27 cellular contexts compared by ENCODE assay signal in the genomic region with DNA sequence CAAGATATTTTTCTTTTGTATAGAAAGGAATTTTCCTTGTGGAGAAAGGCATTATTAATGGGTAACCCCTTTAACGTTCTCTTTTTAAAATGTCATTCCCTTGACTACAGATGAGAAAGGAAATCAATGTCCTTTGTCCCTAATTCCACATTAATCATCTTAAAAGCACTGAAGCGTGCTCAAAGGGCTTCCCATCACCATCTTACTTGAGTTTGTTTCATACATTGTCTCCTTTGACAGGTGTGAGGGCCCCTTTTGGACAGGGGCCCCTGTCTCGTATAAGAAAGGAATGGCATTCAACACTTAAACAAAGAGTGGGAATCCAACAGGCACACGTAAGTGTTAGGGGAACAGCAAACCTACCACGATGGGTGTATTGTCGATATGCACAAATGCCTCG. TPM values are rescaled to one million over a fixed set of nuclear protein-coding genes. Genes with fewer than 3 reads are reported as not detected.
"Had no signal": no experiment of that assay in that cellular context is flagged by ENCODE, and none has a peak within 500 bp of the region (broad histone marks: within the 10 kb centered on the region; RNA-seq: fewer than 3 reads in every experiment).

No MANE protein-coding gene starts in this region.

- H3K4me1 Mint-ChIP-seq: mesothelial cell of epicardium; natural killer cell; stimulated activated memory B cell treated with anti-CD40 and anti-IgM and Interleukin-4, amounts not matched to agents 10 μg/mL and 1 μg/mL and 100 μg/mL, for 72 hours; stimulated activated naive CD8-positive, alpha-beta T cell treated with anti-CD3 and anti-CD28 coated beads, Interleukin-15, amount 100 ng/mL, for 72 hours had no signal

- H3K36me3 ChIP-seq: left ventricle myocardium inferior, ovary, right atrium auricular region, right lobe of liver, tibial nerve, upper lobe of left lung, vagina had no signal

- ATAC-seq: mucosa of descending colon; natural killer cell; stimulated activated memory B cell treated with anti-CD40 and anti-IgM and Interleukin-4, amounts not matched to agents 10 μg/mL and 1 μg/mL and 100 μg/mL, for 72 hours; stimulated activated naive CD8-positive, alpha-beta T cell treated with anti-CD3 and anti-CD28 coated beads, Interleukin-15, amount 100 ng/mL, for 72 hours had no signal

- DNase-seq: islet precursor cell; left ventricle myocardium inferior; mesendoderm; mucosa of descending colon; naive B cell; natural killer cell; ovary; right lobe of liver; stimulated activated CD4-positive, alpha-beta T cell treated with anti-CD3 and anti-CD28 coated beads, Interleukin-1b, Interleukin-23, amount 100 ng/mL, for 48 hours; stimulated activated CD4-positive, alpha-beta T cell treated with anti-CD3 and anti-CD28 coated beads, Interleukin-2, amount 100 ng/mL, for 48 hours; stimulated activated CD4-positive, alpha-beta T cell treated with anti-CD3 and anti-CD28 coated beads, Interleukin-4, amount 100 ng/mL, for 4 hours; stimulated activated CD8-positive, alpha-beta memory T cell treated with anti-CD3 and anti-CD28 coated beads, Interleukin-4, amount 100 ng/mL, for 48 hours; stimulated activated naive CD4-positive, alpha-beta T cell treated with Interleukin-2 at 50 U/mL for 16 hours; stimulated activated naive CD8-positive, alpha-beta T cell treated with anti-CD3 and anti-CD28 coated beads, Interleukin-15, amount 100 ng/mL, for 72 hours; upper lobe of left lung had no signal

- H3K9me3 ChIP-seq: left ventricle myocardium inferior, mucosa of descending colon, ovary, right atrium auricular region, right lobe of liver, tibial nerve, upper lobe of left lung, vagina had no signal

- H3K4me3 Mint-ChIP-seq: mesothelial cell of epicardium; naive B cell; natural killer cell; stimulated activated memory B cell treated with anti-CD40 and anti-IgM and Interleukin-4, amounts not matched to agents 10 μg/mL and 1 μg/mL and 100 μg/mL, for 72 hours; stimulated activated naive CD8-positive, alpha-beta T cell treated with anti-CD3 and anti-CD28 coated beads, Interleukin-15, amount 100 ng/mL, for 72 hours had no signal

- H3K27ac ChIP-seq: hepatocyte, left ventricle myocardium inferior, ovary, right lobe of liver, tibial nerve, upper lobe of left lung, vagina had no signal

- H3K4me1 ChIP-seq: right lobe of liver, tibial nerve, upper lobe of left lung, vagina had no signal

- H3K4me3 ChIP-seq: hepatocyte, left ventricle myocardium inferior, lung, mucosa of descending colon, ovary, right atrium auricular region, right lobe of liver, smooth muscle cell, tibial nerve, upper lobe of left lung, vagina had no signal

- H3K27me3 ChIP-seq: hepatocyte, ovary, right atrium auricular region, right lobe of liver, tibial nerve, upper lobe of left lung, vagina had no signal

- H3K27ac Mint-ChIP-seq: mesothelial cell of epicardium; naive B cell; natural killer cell; progenitor cell of endocrine pancreas; stimulated activated memory B cell treated with anti-CD40 and anti-IgM and Interleukin-4, amounts not matched to agents 10 μg/mL and 1 μg/mL and 100 μg/mL, for 72 hours; stimulated activated naive CD8-positive, alpha-beta T cell treated with anti-CD3 and anti-CD28 coated beads, Interleukin-15, amount 100 ng/mL, for 72 hours had no signal

- H3K36me3 Mint-ChIP-seq: natural killer cell; stimulated activated memory B cell treated with anti-CD40 and anti-IgM and Interleukin-4, amounts not matched to agents 10 μg/mL and 1 μg/mL and 100 μg/mL, for 72 hours had no signal

- H3K9me3 Mint-ChIP-seq: natural killer cell had no signal

- H3K4me2 ChIP-seq: hepatocyte, smooth muscle cell had no signal

RNA-seq across cellular contexts. Expression of gene SSUH2, which starts 5.0 kb away (rescaled TPM):
- total RNA-seq: kidney epithelial cell, natural killer cell, pulmonary artery endothelial cell, renal cortical epithelial cell, vagina had no signal
- polyA plus RNA-seq: smooth muscle cell had no signal
